ENCODE assay signal across 1 cellular context in genomic region chr17:40104570-40105471, GRCh38.
TF ChIP-seq lines count a peak whose summit lies in the region.

No MANE protein-coding gene starts in this region.

TF ChIP-seq in HCT116, 20 proteins besides CTCF, POLR2A, EP300 and RAD21:
- no peak for TF ChIP-seq ZBTB33 (IDR thresholded peaks at IDR 0.05; ENCODE audit: extremely low read depth, insufficient replicate concordance, low read length)
- TF ChIP-seq JUND (IDR thresholded peaks at IDR 0.05): no peak
- TF ChIP-seq SP1 (IDR thresholded peaks at IDR 0.05; ENCODE audit: low read depth): no peak
- TF ChIP-seq EZH2phosphoT487 (IDR thresholded peaks at IDR 0.05; ENCODE audit: borderline replicate concordance): no peak
- no peak for TF ChIP-seq CBX3 (IDR thresholded peaks at IDR 0.05; ENCODE audit: low read depth)
- no peak for TF ChIP-seq ELF1 (IDR thresholded peaks at IDR 0.05; ENCODE audit: borderline replicate concordance, low read depth)
- TF ChIP-seq ZFX (IDR thresholded peaks at IDR 0.05): no peak
- no peak for TF ChIP-seq CEBPB (IDR thresholded peaks at IDR 0.05; ENCODE audit: low read depth)
- no peak for TF ChIP-seq FOSL1 (IDR thresholded peaks at IDR 0.05; ENCODE audit: low read depth)
- no peak for TF ChIP-seq POLR2AphosphoS5 (IDR thresholded peaks at IDR 0.05; ENCODE audit: low read depth, low read length)
- TF ChIP-seq YY1 (IDR thresholded peaks at IDR 0.05; ENCODE audit: extremely low read depth, insufficient replicate concordance, low read depth, low read length): no peak
- no peak for TF ChIP-seq TCF7L2 (IDR thresholded peaks at IDR 0.05; ENCODE audit: borderline replicate concordance, extremely low read depth, insufficient read depth, insufficient read length)
- no peak for TF ChIP-seq EZH2 (IDR thresholded peaks at IDR 0.05)
- no peak for TF ChIP-seq SRF (IDR thresholded peaks at IDR 0.05; ENCODE audit: low read depth)
- TF ChIP-seq ZNF274 (IDR thresholded peaks at IDR 0.05; ENCODE audit: low read depth, low read length): no peak
- no peak for TF ChIP-seq SIN3A (IDR thresholded peaks at IDR 0.05; ENCODE audit: low read depth)
- no peak for TF ChIP-seq ATF3 (IDR thresholded peaks at IDR 0.05)
- TF ChIP-seq EGR1 (IDR thresholded peaks at IDR 0.05; ENCODE audit: low read depth): no peak
- no peak for TF ChIP-seq MAX (IDR thresholded peaks at IDR 0.05)
TF ChIP-seq in HCT116: peak in this region for 0.
